In the genomic region with DNA sequence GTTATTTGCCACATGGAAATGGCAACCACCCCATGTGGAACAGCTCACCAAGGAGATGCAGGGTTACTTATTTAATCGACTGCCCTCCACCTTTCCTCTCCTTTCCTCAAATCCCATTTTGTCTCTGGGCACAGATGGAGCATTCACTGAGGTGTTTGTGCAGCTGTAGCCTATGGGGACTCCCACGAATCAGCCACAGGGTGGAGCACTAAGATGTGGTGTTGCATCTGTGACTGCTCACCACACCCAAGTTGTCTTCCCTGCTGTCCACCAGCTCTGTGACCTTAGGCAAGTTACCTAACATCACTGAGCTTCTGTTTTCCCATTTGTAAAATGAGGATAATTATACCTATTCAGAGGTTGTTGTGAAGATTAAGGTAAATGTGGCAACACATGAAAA, we compare ENCODE assay signal across 1 cellular context.
TF ChIP-seq lines count a peak whose summit lies in the region.

No MANE protein-coding gene starts in this region.

TF ChIP-seq in GM12878, 131 proteins besides CTCF, POLR2A, EP300 and RAD21 (continued from another document):
- TF ChIP-seq, protein P1, sequence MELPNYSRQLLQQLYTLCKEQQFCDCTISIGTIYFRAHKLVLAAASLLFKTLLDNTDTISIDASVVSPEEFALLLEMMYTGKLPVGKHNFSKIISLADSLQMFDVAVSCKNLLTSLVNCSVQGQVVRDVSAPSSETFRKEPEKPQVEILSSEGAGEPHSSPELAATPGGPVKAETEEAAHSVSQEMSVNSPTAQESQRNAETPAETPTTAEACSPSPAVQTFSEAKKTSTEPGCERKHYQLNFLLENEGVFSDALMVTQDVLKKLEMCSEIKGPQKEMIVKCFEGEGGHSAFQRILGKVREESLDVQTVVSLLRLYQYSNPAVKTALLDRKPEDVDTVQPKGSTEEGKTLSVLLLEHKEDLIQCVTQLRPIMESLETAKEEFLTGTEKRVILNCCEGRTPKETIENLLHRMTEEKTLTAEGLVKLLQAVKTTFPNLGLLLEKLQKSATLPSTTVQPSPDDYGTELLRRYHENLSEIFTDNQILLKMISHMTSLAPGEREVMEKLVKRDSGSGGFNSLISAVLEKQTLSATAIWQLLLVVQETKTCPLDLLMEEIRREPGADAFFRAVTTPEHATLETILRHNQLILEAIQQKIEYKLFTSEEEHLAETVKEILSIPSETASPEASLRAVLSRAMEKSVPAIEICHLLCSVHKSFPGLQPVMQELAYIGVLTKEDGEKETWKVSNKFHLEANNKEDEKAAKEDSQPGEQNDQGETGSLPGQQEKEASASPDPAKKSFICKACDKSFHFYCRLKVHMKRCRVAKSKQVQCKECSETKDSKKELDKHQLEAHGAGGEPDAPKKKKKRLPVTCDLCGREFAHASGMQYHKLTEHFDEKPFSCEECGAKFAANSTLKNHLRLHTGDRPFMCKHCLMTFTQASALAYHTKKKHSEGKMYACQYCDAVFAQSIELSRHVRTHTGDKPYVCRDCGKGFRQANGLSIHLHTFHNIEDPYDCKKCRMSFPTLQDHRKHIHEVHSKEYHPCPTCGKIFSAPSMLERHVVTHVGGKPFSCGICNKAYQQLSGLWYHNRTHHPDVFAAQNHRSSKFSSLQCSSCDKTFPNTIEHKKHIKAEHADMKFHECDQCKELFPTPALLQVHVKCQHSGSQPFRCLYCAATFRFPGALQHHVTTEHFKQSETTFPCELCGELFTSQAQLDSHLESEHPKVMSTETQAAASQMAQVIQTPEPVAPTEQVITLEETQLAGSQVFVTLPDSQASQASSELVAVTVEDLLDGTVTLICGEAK (IDR thresholded peaks at IDR 0.05; ENCODE audit: borderline replicate concordance), result no peak
- TF ChIP-seq, protein P2, sequence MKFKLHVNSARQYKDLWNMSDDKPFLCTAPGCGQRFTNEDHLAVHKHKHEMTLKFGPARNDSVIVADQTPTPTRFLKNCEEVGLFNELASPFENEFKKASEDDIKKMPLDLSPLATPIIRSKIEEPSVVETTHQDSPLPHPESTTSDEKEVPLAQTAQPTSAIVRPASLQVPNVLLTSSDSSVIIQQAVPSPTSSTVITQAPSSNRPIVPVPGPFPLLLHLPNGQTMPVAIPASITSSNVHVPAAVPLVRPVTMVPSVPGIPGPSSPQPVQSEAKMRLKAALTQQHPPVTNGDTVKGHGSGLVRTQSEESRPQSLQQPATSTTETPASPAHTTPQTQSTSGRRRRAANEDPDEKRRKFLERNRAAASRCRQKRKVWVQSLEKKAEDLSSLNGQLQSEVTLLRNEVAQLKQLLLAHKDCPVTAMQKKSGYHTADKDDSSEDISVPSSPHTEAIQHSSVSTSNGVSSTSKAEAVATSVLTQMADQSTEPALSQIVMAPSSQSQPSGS (IDR thresholded peaks at IDR 0.05; ENCODE audit: low read length), result no peak
- TF ChIP-seq, protein P3, sequence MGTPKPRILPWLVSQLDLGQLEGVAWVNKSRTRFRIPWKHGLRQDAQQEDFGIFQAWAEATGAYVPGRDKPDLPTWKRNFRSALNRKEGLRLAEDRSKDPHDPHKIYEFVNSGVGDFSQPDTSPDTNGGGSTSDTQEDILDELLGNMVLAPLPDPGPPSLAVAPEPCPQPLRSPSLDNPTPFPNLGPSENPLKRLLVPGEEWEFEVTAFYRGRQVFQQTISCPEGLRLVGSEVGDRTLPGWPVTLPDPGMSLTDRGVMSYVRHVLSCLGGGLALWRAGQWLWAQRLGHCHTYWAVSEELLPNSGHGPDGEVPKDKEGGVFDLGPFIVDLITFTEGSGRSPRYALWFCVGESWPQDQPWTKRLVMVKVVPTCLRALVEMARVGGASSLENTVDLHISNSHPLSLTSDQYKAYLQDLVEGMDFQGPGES (IDR thresholded peaks at IDR 0.05), result no peak
- TF ChIP-seq NR2C1 (IDR thresholded peaks at IDR 0.05) (no peak), ZNF274 (IDR thresholded peaks at IDR 0.05; ENCODE audit: insufficient read depth, insufficient read length) (no peak), SMC3 (IDR thresholded peaks at IDR 0.05; ENCODE audit: borderline replicate concordance, low read length) (peak; percentile 75), MYC (IDR thresholded peaks at IDR 0.05; ENCODE audit: insufficient read depth, insufficient read length, insufficient replicate concordance, low read length, severe bottlenecking) (no peak), DPF2 (IDR thresholded peaks at IDR 0.05) (no peak), USF1 (IDR thresholded peaks at IDR 0.05; ENCODE audit: borderline replicate concordance, extremely low read length, insufficient read depth, low read depth, low read length) (no peak), RUNX3 (IDR thresholded peaks at IDR 0.05; ENCODE audit: low read length) (peak; percentile 23; the same call in 1 of the 2 replicates)
